ENCODE assay signal across 9 cellular contexts in the genomic region with DNA sequence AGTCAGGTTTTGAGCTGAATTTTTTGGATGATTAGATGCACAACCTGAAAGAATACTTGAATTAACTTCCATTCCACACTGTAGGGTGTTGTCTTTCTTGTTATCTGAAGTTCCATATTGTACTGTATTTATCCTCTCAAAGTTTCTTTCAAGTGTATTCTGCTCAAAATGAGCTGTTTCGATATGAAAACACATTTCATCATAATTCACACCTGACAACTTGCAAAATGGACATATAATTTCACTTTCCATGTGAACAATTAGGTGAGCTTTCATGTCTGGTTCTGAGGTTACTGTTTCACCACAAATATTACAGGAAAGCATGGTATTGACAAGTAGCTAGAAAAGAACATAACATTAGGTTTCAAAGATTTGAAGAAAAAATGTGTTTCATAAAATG. TPM values are rescaled to one million over a fixed set of nuclear protein-coding genes. Genes with fewer than 3 reads are reported as not detected.
DNase-seq lines count a peak whose midpoint lies in the region; ATAC-seq and TF ChIP-seq lines count a peak whose summit lies in the region.
"Had no signal": no experiment of that assay in that cellular context is flagged by ENCODE, and none has a peak within 500 bp of the region (broad histone marks: within the 10 kb centered on the region; RNA-seq: fewer than 3 reads in every experiment).

No MANE protein-coding gene starts in this region.

- H4K91ac ChIP-seq in H9 (ENCODE audit: insufficient read length, low read depth, low read length), result no peak overlapping the region

- no peak overlapping the region for H2AK5ac ChIP-seq in H9 (ENCODE audit: insufficient read length, low read length)

- H3K4ac ChIP-seq in H9 (ENCODE audit: low read depth, low read length), result no peak overlapping the region

- no peak overlapping the region for H3K14ac ChIP-seq in H9 (ENCODE audit: insufficient read depth, low read length)

- H2BK15ac ChIP-seq in H9 (ENCODE audit: low read depth, low read length), result no peak overlapping the region

- no peak overlapping the region for H3K27ac ChIP-seq in H9 (ENCODE audit: insufficient read length, low read depth, low read length)
- no peak overlapping the region for H3K27ac ChIP-seq in OCI-LY7 (ENCODE audit: low read depth, low read length, poor library complexity, severe bottlenecking)
- no peak overlapping the region for H3K27ac ChIP-seq in esophagus muscularis mucosa (replicated peaks in 1 of 4)

- TF ChIP-seq CTCF in H9 (conservative IDR thresholded peaks at IDR 0.05) (no peak), OCI-LY7 (conservative IDR thresholded peaks at IDR 0.05; ENCODE audit: low read length) (no peak), mesothelial cell of epicardium (IDR thresholded peaks at IDR 0.05; ENCODE audit: unreplicated experiment) (no peak), esophagus muscularis mucosa (IDR thresholded peaks at IDR 0.05) (no peak)

- H2BK5ac ChIP-seq in H9 (ENCODE audit: insufficient read length, low read length), result no peak overlapping the region

- no peaks in the 10 kb centered on the region for H3K4me1 ChIP-seq in H9 (ENCODE audit: insufficient read depth, low read length)
- H3K4me1 ChIP-seq in OCI-LY7 (ENCODE audit: insufficient read depth, low read length, poor library complexity, severe bottlenecking), result peaks cover 26% of the 10 kb centered on the region
- peaks cover 15 to 38% (median 33%) of the 10 kb centered on the region in 4 donors for H3K4me1 ChIP-seq in esophagus muscularis mucosa

- no peak overlapping the region for H3K18ac ChIP-seq in H9 (ENCODE audit: insufficient read length, low read depth, low read length)

- H3K9me3 Mint-ChIP-seq in H9 (peaks cover 0 to 3% of the 10 kb centered on the region in 2 experiments; a peak in 1 of 5 replicates), mesothelial cell of epicardium (no peaks in the 10 kb centered on the region)

- 0 out of 2 replicates have a peak, but pooled peaks cover 6% of the 10 kb centered on the region for H3K36me3 ChIP-seq in OCI-LY7 (ENCODE audit: insufficient read depth, low read length)
- H3K36me3 ChIP-seq in esophagus muscularis mucosa, result no peaks in the 10 kb centered on the region

- peaks cover 10% of the 10 kb centered on the region for H3K79me1 ChIP-seq in H9 (ENCODE audit: insufficient read depth, low read depth, low read length, poor library complexity, severe bottlenecking)

- WGBS in H9 (ENCODE audit: extremely low coverage, insufficient read length, low lambda C conversion rate), result no CpG with 5 or more reads among the region's 1 CpG
- WGBS in esophagus muscularis mucosa, result 81% methylated on average over 1 of the region's 1 CpG

- no peak overlapping the region for H3T11ph ChIP-seq in H9 (ENCODE audit: low read length)

- H2AFZ ChIP-seq in H9 (ENCODE audit: low read length) (no peak overlapping the region), OCI-LY7 (ENCODE audit: low read length) (no peak overlapping the region)

- no TSS peak for BruUV-seq in OCI-LY7 (replicated peaks; lab: Mats Ljungman, UMichigan)

- H3K36me3 Mint-ChIP-seq in H9 (ENCODE audit: insufficient read depth in 1 of 3, low read depth in 3 of 3) (peaks cover 0 to 5% (median 3%) of the 10 kb centered on the region in 3 experiments; a peak in 3 of 7 replicates), mesothelial cell of epicardium (no peaks in the 10 kb centered on the region)

- H3K79me2 ChIP-seq in H9 (ENCODE audit: insufficient read depth, low read length), result peaks cover 9% of the 10 kb centered on the region; the same call in 1 of the 2 replicates
- peaks cover 68% of the 10 kb centered on the region for H3K79me2 ChIP-seq in OCI-LY7 (ENCODE audit: insufficient read depth, low read depth, low read length)

- intact Hi-C loops in OCI-LY7 (cut with micrococcal nuclease; ENCODE audit: unreplicated experiment) (loop anchor here (5.0 to 10.0 kb wide), 3 partner anchors 95 to 392 kb away; a partner anchor contains a TSS), esophagus muscularis mucosa (cut with DNase I) (no loop called here)

- H3K9ac ChIP-seq in H9 (ENCODE audit: extremely low read depth, insufficient read length, low read length), result peak overlapping the region; percentile 31

- no peaks in the 10 kb centered on the region for H4K20me1 ChIP-seq in H9 (ENCODE audit: control insufficient read depth, insufficient read depth, insufficient read length)
- peaks cover 29% of the 10 kb centered on the region; the same call in 1 of the 2 replicates for H4K20me1 ChIP-seq in OCI-LY7 (ENCODE audit: insufficient read depth, low read length)

- H2BK120ac ChIP-seq in H9 (ENCODE audit: low read depth, low read length, poor library complexity, severe bottlenecking), result no peak overlapping the region

- POLR2A ChIA-PET in OCI-LY7 (lab: Charles Lee), result interaction anchor here (0.6 to 2.6 kb wide), 6 partner anchors 15 to 216 kb away, joined by 3 to 12 read pairs (median 5); a partner anchor contains a TSS

- H2BK12ac ChIP-seq in H9 (ENCODE audit: insufficient read length, low read depth, low read length), result no peak overlapping the region

- H3K4me3 Mint-ChIP-seq in H9, result peak overlapping the region; percentile 16 to 21; a peak in 2 of 5 replicates
- peak overlapping the region; percentile 33 for H3K4me3 Mint-ChIP-seq in mesothelial cell of epicardium

- peaks cover 16 to 18% of the 10 kb centered on the region in 2 experiments for H3K4me1 Mint-ChIP-seq in H9
- H3K4me1 Mint-ChIP-seq in mesothelial cell of epicardium, result peaks cover 27% of the 10 kb centered on the region

- no peak overlapping the region for H2BK20ac ChIP-seq in H9 (ENCODE audit: low read depth, low read length, poor library complexity, severe bottlenecking)

- H3K4me3 ChIP-seq in OCI-LY7 (ENCODE audit: low read depth, low read length, poor library complexity, severe bottlenecking) (peak overlapping the region; percentile 79), esophagus muscularis mucosa (no peak overlapping the region)

- no peak overlapping the region for H4K5ac ChIP-seq in H9 (ENCODE audit: insufficient read length, low read depth, low read length)

- H3K27me3 Mint-ChIP-seq in H9 (ENCODE audit: low read depth) (no peaks in the 10 kb centered on the region), mesothelial cell of epicardium (ENCODE audit: low read depth) (peaks cover 7% of the 10 kb centered on the region)

- H3K4me2 ChIP-seq in H9 (ENCODE audit: insufficient read depth, insufficient read length, low read length), result peak overlapping the region; percentile 39
- H3K4me2 ChIP-seq in OCI-LY7 (ENCODE audit: low read length), result peak overlapping the region; percentile 95

- no peaks in the 10 kb centered on the region for H3K27me3 ChIP-seq in H9 (ENCODE audit: insufficient read depth, low read length)
- H3K27me3 ChIP-seq in esophagus muscularis mucosa, result no peaks in the 10 kb centered on the region

- H3K56ac ChIP-seq in H9 (ENCODE audit: insufficient read length, low read depth, low read length), result no peak overlapping the region

- no peak for TF ChIP-seq POLR2A in esophagus muscularis mucosa (IDR thresholded peaks at IDR 0.05; ENCODE audit: low read depth)

- no peak for DNase-seq in H9
- no peak for DNase-seq in OCI-LY7 (ENCODE audit: low spot score)
- DNase-seq in mesothelial cell of epicardium (ENCODE audit: low spot score in 2 of 2, unreplicated experiment in 2 of 2), result no peak
- no peak for DNase-seq in activated gamma-delta T cell treated with Interleukin-2 at 50 U/mL for 16 hours
- no peak for DNase-seq in esophagus muscularis mucosa (ENCODE audit: extremely low spot score)
- no peak for DNase-seq in activated CD4-positive, CD25-positive, alpha-beta regulatory T cell (lab: John Stamatoyannopoulos, UW)
- DNase-seq: trophoblast cell had no signal

- peaks cover 5% of the 10 kb centered on the region for H3K23me2 ChIP-seq in H9 (ENCODE audit: insufficient read length, low read depth, low read length, poor library complexity, severe bottlenecking)

- TF ChIP-seq EP300 in esophagus muscularis mucosa (IDR thresholded peaks at IDR 0.05), result no peak

- ATAC-seq in GM18511 (IDR thresholded peaks at IDR 0.05; ENCODE audit: unreplicated experiment) (peak; percentile 44), HG03097 (IDR thresholded peaks at IDR 0.05; ENCODE audit: low FRiP score, unreplicated experiment) (no peak)

- no peaks in the 10 kb centered on the region for H3K9me2 ChIP-seq in OCI-LY7 (ENCODE audit: insufficient read depth, low read length)

- H3K23ac ChIP-seq in H9 (ENCODE audit: insufficient read length, low read depth, low read length), result no peak overlapping the region

- H4K8ac ChIP-seq in H9 (replicated peaks; ENCODE audit: insufficient read length, low read depth, low read length), result no peak overlapping the region

- CTCF ChIA-PET in OCI-LY7 (lab: Charles Lee; ENCODE audit: unreplicated experiment), result interaction anchor here (0.6 kb wide), 1 partner anchor 650 kb away, joined by 3 read pairs; no protein-coding TSS in a partner anchor

- H3K9me3 ChIP-seq in H9 (ENCODE audit: control insufficient read depth, low read depth, low read length), result no peaks in the 10 kb centered on the region
- no peaks in the 10 kb centered on the region for H3K9me3 ChIP-seq in OCI-LY7 (ENCODE audit: low read length)
- H3K9me3 ChIP-seq in esophagus muscularis mucosa, result no peaks in the 10 kb centered on the region

- H3K27ac Mint-ChIP-seq in H9, result no peak overlapping the region
- peak overlapping the region; percentile 32 for H3K27ac Mint-ChIP-seq in mesothelial cell of epicardium

RNA-seq across cellular contexts. Expression of a gene that starts 1.7 kb away (rescaled TPM):
- total RNA-seq in H9 (2021) (14.8 and 15.7 TPM in 2 replicates), OCI-LY7 (2022) (20.9 and 26.8 TPM in 2 replicates), mesothelial cell of epicardium (13.0 to 13.9 TPM (median 13.1 TPM) in 3 replicates), esophagus muscularis mucosa (1 to 10 TPM; 5.6 to 8.0 (median 7.3) TPM)
- total RNA-seq in OCI-LY7 (2014; rRNA removed; shearing (Covaris generic)), result 17.8 and 18.0 TPM in 2 replicates

RNA-seq across cellular contexts. Expression of a gene that starts 14.1 kb away (rescaled TPM):
- total RNA-seq in H9 (2021) (8.0 and 10.5 TPM in 2 replicates), OCI-LY7 (2022) (12.6 and 14.6 TPM in 2 replicates), mesothelial cell of epicardium (28.1 to 32.2 TPM (median 29.5 TPM) in 3 replicates), esophagus muscularis mucosa (10 to 100 TPM in 3 of 4 donors, 1 to 10 TPM in 1; 8.7 to 15.0 (median 12.7) TPM)
- total RNA-seq in OCI-LY7 (2014; rRNA removed; shearing (Covaris generic)), result 10.3 and 12.4 TPM in 2 replicates

RNA-seq across cellular contexts. Expression of a gene that starts 50.6 kb away (rescaled TPM):
- total RNA-seq in H9 (2021), result 0.31 and 0.33 TPM in 2 replicates
- 0.15 and 0.16 TPM in 2 replicates for total RNA-seq in OCI-LY7 (2014; rRNA removed; shearing (Covaris generic))
- not detected in 2 replicates for total RNA-seq in OCI-LY7 (2022)
- total RNA-seq in mesothelial cell of epicardium, result 0.78 to 1.2 TPM (median 0.89 TPM) in 3 replicates
- total RNA-seq in esophagus muscularis mucosa, result under 1 TPM in 2 of 4 donors, not detected in 2; 0.29 to 0.50 TPM
